Comparison of ENCODE assay signal across 23 cellular contexts in the genomic region with DNA sequence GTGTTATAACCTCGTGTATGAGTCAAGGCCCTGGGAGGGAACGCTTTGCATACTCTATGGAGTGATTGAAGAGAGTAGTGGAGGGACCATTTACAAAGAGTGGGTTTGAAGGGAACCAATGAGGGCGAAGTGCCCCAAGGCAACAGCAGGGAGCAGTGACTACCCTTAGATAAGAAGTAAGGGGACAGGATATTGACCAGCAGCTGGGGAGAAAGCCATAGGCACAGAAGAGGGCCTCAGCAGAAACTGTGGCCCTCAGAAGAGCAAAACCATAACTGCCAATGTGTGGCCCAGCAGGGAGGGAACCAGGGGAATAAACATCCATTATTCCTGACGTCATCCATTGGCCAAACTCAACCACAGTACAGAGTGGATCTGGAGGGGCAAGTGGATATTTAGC. TPM values are rescaled to one million over a fixed set of nuclear protein-coding genes. Genes with fewer than 3 reads are reported as not detected.
DNase-seq lines count a peak whose midpoint lies in the region; ATAC-seq and TF ChIP-seq lines count a peak whose summit lies in the region.
"Had no signal": no experiment of that assay in that cellular context is flagged by ENCODE, and none has a peak within 500 bp of the region (broad histone marks: within the 10 kb centered on the region; RNA-seq: fewer than 3 reads in every experiment).

No MANE protein-coding gene starts in this region.

- no peak overlapping the region for H2BK12ac ChIP-seq in H9 (ENCODE audit: insufficient read length, low read depth, low read length)

- WGBS in H9 (ENCODE audit: extremely low coverage, insufficient read length, low lambda C conversion rate): no CpG with 5 or more reads among the region's 4 CpGs
- 64 to 67% methylated on average over 3 to 4 of the region's 4 CpGs for WGBS in gastroesophageal sphincter (ENCODE audit: low coverage in 1 of 2), 2 donors
- WGBS in sigmoid colon, 2 donors: 84 to 88% methylated on average over 4 of the region's 4 CpGs
- WGBS in SK-N-SH (ENCODE audit: low lambda C conversion rate): 92% methylated on average over 4 of the region's 4 CpGs
- 83 to 93% (median 90%) methylated on average over 4 of the region's 4 CpGs for WGBS in adrenal gland, 4 donors

- H3K14ac ChIP-seq in H9 (ENCODE audit: insufficient read depth, low read length): no peak overlapping the region

- H3K79me2 ChIP-seq in H9 (ENCODE audit: insufficient read depth, low read length) (no peaks in the 10 kb centered on the region), SK-N-SH (ENCODE audit: insufficient read depth) (peaks cover 89% of the 10 kb centered on the region)

- TF ChIP-seq EP300 in gastroesophageal sphincter (IDR thresholded peaks at IDR 0.05): no peak
- no peak for TF ChIP-seq EP300 in sigmoid colon (IDR thresholded peaks at IDR 0.05)
- TF ChIP-seq EP300 in SK-N-SH (IDR thresholded peaks at IDR 0.05; ENCODE audit: borderline replicate concordance in 1 of 2, low read depth in 1 of 2, low read length in 1 of 2): no peak

- ATAC-seq in gastroesophageal sphincter (no peak), HG03571 (IDR thresholded peaks at IDR 0.05; ENCODE audit: unreplicated experiment) (no peak), HG02759 (IDR thresholded peaks at IDR 0.05; ENCODE audit: unreplicated experiment) (no peak)
- ATAC-seq: natural killer cell treated with Interleukin-12 subunit alpha and Interleukin-12 subunit beta and Interleukin-15 and Interleukin-18, amount 100 ng/mL, for 72 hours had no signal

- H3K27me3 ChIP-seq in H9 (ENCODE audit: insufficient read depth, low read length) (no peaks in the 10 kb centered on the region), WERI-Rb-1 (ENCODE audit: insufficient read depth, low read depth, severe bottlenecking) (no peaks in the 10 kb centered on the region), gastroesophageal sphincter (no peaks in the 10 kb centered on the region), sigmoid colon (no peaks in the 10 kb centered on the region), SK-N-SH (ENCODE audit: insufficient read depth) (no peaks in the 10 kb centered on the region), adrenal gland (no peaks in the 10 kb centered on the region)
- H3K27me3 ChIP-seq: testis had no signal

- H3K4me3 ChIP-seq in WERI-Rb-1 (ENCODE audit: low read depth, low read length): no peak overlapping the region
- H3K4me3 ChIP-seq in gastroesophageal sphincter: no peak overlapping the region
- H3K4me3 ChIP-seq in sigmoid colon: no peak overlapping the region
- no peak overlapping the region for H3K4me3 ChIP-seq in SK-N-SH (ENCODE audit: low read depth in 2 of 2, low read length in 1 of 2)
- H3K4me3 ChIP-seq in adrenal gland: no peak overlapping the region
- H3K4me3 ChIP-seq: PC-9, testis had no signal

- H3K27me3 Mint-ChIP-seq in H9 (ENCODE audit: low read depth): no peaks in the 10 kb centered on the region
- H3K27me3 Mint-ChIP-seq: activated CD4-positive, alpha-beta memory T cell treated with anti-CD3 and anti-CD28 coated beads for 36 hours; progenitor cell of endocrine pancreas had no signal

- peak overlapping the region in 1 of 3 experiments; percentile 13; a peak in 1 of 7 replicates for H3K27ac Mint-ChIP-seq in H9
- H3K27ac Mint-ChIP-seq: activated B cell treated with CpG ODN at 0.5 μM for 24 hours; activated CD4-positive, alpha-beta memory T cell treated with anti-CD3 and anti-CD28 coated beads for 36 hours; natural killer cell treated with Interleukin-12 subunit alpha and Interleukin-12 subunit beta and Interleukin-15 and Interleukin-18, amount 100 ng/mL, for 72 hours had no signal

- H3K27ac ChIP-seq in H9 (ENCODE audit: insufficient read length, low read depth, low read length): no peak overlapping the region
- H3K27ac ChIP-seq in WERI-Rb-1: no peak overlapping the region
- peak overlapping the region; percentile 86 to 99 (median 94) for H3K27ac ChIP-seq in gastroesophageal sphincter
- H3K27ac ChIP-seq in sigmoid colon: peak overlapping the region; percentile 97 to 99 (median 98)
- H3K27ac ChIP-seq in SK-N-SH (ENCODE audit: low read depth in 2 of 2, low read length in 1 of 2): peak overlapping the region in 1 of 2 experiments; percentile 79; a peak in 2 of 4 replicates
- no peak overlapping the region for H3K27ac ChIP-seq in adrenal gland
- H3K27ac ChIP-seq: PC-9, testis had no signal

- no peak overlapping the region for H3T11ph ChIP-seq in H9 (ENCODE audit: low read length)

- H3K23ac ChIP-seq in H9 (ENCODE audit: insufficient read length, low read depth, low read length): no peak overlapping the region

- H3K9ac ChIP-seq in H9 (ENCODE audit: extremely low read depth, insufficient read length, low read length): no peak overlapping the region
- H3K9ac ChIP-seq in SK-N-SH: no peak overlapping the region

- TF ChIP-seq RAD21 in SK-N-SH (IDR thresholded peaks at IDR 0.05; ENCODE audit: low read length): no peak

- H4K8ac ChIP-seq in H9 (replicated peaks; ENCODE audit: insufficient read length, low read depth, low read length): no peak overlapping the region

- H2BK5ac ChIP-seq in H9 (ENCODE audit: insufficient read length, low read length): no peak overlapping the region

- no peaks in the 10 kb centered on the region for H3K23me2 ChIP-seq in H9 (ENCODE audit: insufficient read length, low read depth, low read length, poor library complexity, severe bottlenecking)

- intact Hi-C loops in sigmoid colon (cut with DNase I) (no loop called here), adrenal gland (cut with DNase I) (no loop called here)

- H3K9me3 Mint-ChIP-seq in H9: peaks cover 5 to 6% of the 10 kb centered on the region in 2 experiments
- H3K9me3 Mint-ChIP-seq: activated B cell treated with CpG ODN at 0.5 μM for 24 hours; activated CD4-positive, alpha-beta memory T cell treated with anti-CD3 and anti-CD28 coated beads for 36 hours; natural killer cell treated with Interleukin-12 subunit alpha and Interleukin-12 subunit beta and Interleukin-15 and Interleukin-18, amount 100 ng/mL, for 72 hours had no signal

- H2AFZ ChIP-seq in H9 (ENCODE audit: low read length): no peak overlapping the region
- no peak overlapping the region for H2AFZ ChIP-seq in SK-N-SH (ENCODE audit: low read depth)
- H2AFZ ChIP-seq: PC-9 had no signal

- H3K4me1 Mint-ChIP-seq in H9: peaks cover 13% of the 10 kb centered on the region in 2 experiments
- H3K4me1 Mint-ChIP-seq: activated B cell treated with CpG ODN at 0.5 μM for 24 hours had no signal

- no peak overlapping the region for H3K18ac ChIP-seq in H9 (ENCODE audit: insufficient read length, low read depth, low read length)

- POLR2A ChIA-PET in SK-N-SH (lab: Yijun Ruan, JAX): no interaction called here

- TF ChIP-seq POLR2A in gastroesophageal sphincter (IDR thresholded peaks at IDR 0.05) (no peak), sigmoid colon (IDR thresholded peaks at IDR 0.05) (no peak), adrenal gland (IDR thresholded peaks at IDR 0.05) (no peak)

- no peak overlapping the region for H2BK120ac ChIP-seq in H9 (ENCODE audit: low read depth, low read length, poor library complexity, severe bottlenecking)

- no peak overlapping the region for H2BK15ac ChIP-seq in H9 (ENCODE audit: low read depth, low read length)

- CTCF ChIA-PET in SK-N-SH (lab: Yijun Ruan, JAX): interaction anchor here (1.0 to 1.3 kb wide), 3 partner anchors 9 to 513 kb away, joined by 3 to 4 read pairs (median 4); no protein-coding TSS in a partner anchor

- peak; percentile 31; the same call in 2 of the 3 replicates for TF ChIP-seq CTCF in H9 (conservative IDR thresholded peaks at IDR 0.05)
- peak; percentile 26; the same call in 1 of the 2 replicates for TF ChIP-seq CTCF in WERI-Rb-1 (IDR thresholded peaks at IDR 0.05; ENCODE audit: low read depth, low read length)
- TF ChIP-seq CTCF in gastroesophageal sphincter (IDR thresholded peaks at IDR 0.05): no peak
- no peak for TF ChIP-seq CTCF in sigmoid colon (IDR thresholded peaks at IDR 0.05)
- no peak for TF ChIP-seq CTCF in SK-N-SH (IDR thresholded peaks at IDR 0.05)
- TF ChIP-seq CTCF in adrenal gland (IDR thresholded peaks at IDR 0.05): no peak

- H3K9me3 ChIP-seq in H9 (ENCODE audit: control insufficient read depth, low read depth, low read length): no peaks in the 10 kb centered on the region
- H3K9me3 ChIP-seq in WERI-Rb-1 (ENCODE audit: severe bottlenecking): no peaks in the 10 kb centered on the region
- H3K9me3 ChIP-seq in gastroesophageal sphincter: no peaks in the 10 kb centered on the region
- no peaks in the 10 kb centered on the region for H3K9me3 ChIP-seq in sigmoid colon
- no peaks in the 10 kb centered on the region for H3K9me3 ChIP-seq in SK-N-SH
- no peaks in the 10 kb centered on the region for H3K9me3 ChIP-seq in adrenal gland (replicated peaks in 1 of 3)
- H3K9me3 ChIP-seq: testis had no signal

- H4K91ac ChIP-seq in H9 (ENCODE audit: insufficient read length, low read depth, low read length): no peak overlapping the region

- no peak overlapping the region for H3K56ac ChIP-seq in H9 (ENCODE audit: insufficient read length, low read depth, low read length)

- H3K4me1 ChIP-seq in H9 (ENCODE audit: insufficient read depth, low read length) (no peaks in the 10 kb centered on the region; the same call in 1 of the 2 replicates), gastroesophageal sphincter (peaks cover 37 to 98% (median 55%) of the 10 kb centered on the region in 3 donors), sigmoid colon (peaks cover 0 to 90% (median 78%) of the 10 kb centered on the region in 4 donors), SK-N-SH (ENCODE audit: control insufficient read depth in 1 of 2, insufficient read depth in 2 of 2, low read depth in 1 of 2, low read length in 1 of 2) (peaks cover 6 to 7% of the 10 kb centered on the region in 2 experiments), adrenal gland (replicated peaks in 1 of 2) (peaks cover 0 to 8% of the 10 kb centered on the region in 2 donors)

- H3F3A ChIP-seq in SK-N-SH (replicated peaks; ENCODE audit: insufficient read depth): peaks cover 18% of the 10 kb centered on the region

- H3K79me1 ChIP-seq in H9 (ENCODE audit: insufficient read depth, low read depth, low read length, poor library complexity, severe bottlenecking): no peaks in the 10 kb centered on the region

- H3K4ac ChIP-seq in H9 (ENCODE audit: low read depth, low read length): no peak overlapping the region

- H2BK20ac ChIP-seq in H9 (ENCODE audit: low read depth, low read length, poor library complexity, severe bottlenecking): no peak overlapping the region

- DNase-seq in H9: no peak
- DNase-seq in WERI-Rb-1: no peak
- no peak for DNase-seq in sigmoid colon
- no peak for DNase-seq in SK-N-SH
- no peak for DNase-seq in adrenal gland
- DNase-seq: activated B cell treated with CpG ODN at 0.5 μM for 24 hours; activated CD4-positive, alpha-beta memory T cell treated with anti-CD3 and anti-CD28 coated beads for 36 hours; activated T-cell treated with anti-CD3 and anti-CD28 coated beads for 4 hours; amygdala; effector CD8-positive, alpha-beta T cell; islet precursor cell; Kasumi-1; NCI-H1105; NCI-H2171; NCI-H748 treated with DMSO at 0.1 percent for 48 hours; PC-9; testis had no signal

- H3K36me3 ChIP-seq in WERI-Rb-1: no peaks in the 10 kb centered on the region
- H3K36me3 ChIP-seq in gastroesophageal sphincter: no peaks in the 10 kb centered on the region
- H3K36me3 ChIP-seq in sigmoid colon: no peaks in the 10 kb centered on the region
- H3K36me3 ChIP-seq in SK-N-SH (replicated peaks in 1 of 2; ENCODE audit: control insufficient read depth in 1 of 2, insufficient read depth in 2 of 2, low read length in 1 of 2): peaks cover 0 to 8% of the 10 kb centered on the region in 2 experiments
- no peaks in the 10 kb centered on the region for H3K36me3 ChIP-seq in adrenal gland (replicated peaks in 1 of 2)

- H4K20me1 ChIP-seq in H9 (ENCODE audit: control insufficient read depth, insufficient read depth, insufficient read length) (no peaks in the 10 kb centered on the region), SK-N-SH (ENCODE audit: insufficient read depth) (no peaks in the 10 kb centered on the region)

- peaks cover 2 to 7% (median 5%) of the 10 kb centered on the region in 3 experiments; a peak in 5 of 7 replicates for H3K36me3 Mint-ChIP-seq in H9 (ENCODE audit: insufficient read depth in 1 of 3, low read depth in 3 of 3)
- H3K36me3 Mint-ChIP-seq: activated CD4-positive, alpha-beta memory T cell treated with anti-CD3 and anti-CD28 coated beads for 36 hours; natural killer cell treated with Interleukin-12 subunit alpha and Interleukin-12 subunit beta and Interleukin-15 and Interleukin-18, amount 100 ng/mL, for 72 hours had no signal

- H2AK5ac ChIP-seq in H9 (ENCODE audit: insufficient read length, low read length): no peak overlapping the region

- H3K4me3 Mint-ChIP-seq in H9: no peak overlapping the region
- H3K4me3 Mint-ChIP-seq: activated B cell treated with CpG ODN at 0.5 μM for 24 hours; activated CD4-positive, alpha-beta memory T cell treated with anti-CD3 and anti-CD28 coated beads for 36 hours; natural killer cell treated with Interleukin-12 subunit alpha and Interleukin-12 subunit beta and Interleukin-15 and Interleukin-18, amount 100 ng/mL, for 72 hours had no signal

- no peaks in the 10 kb centered on the region for H3K9me2 ChIP-seq in SK-N-SH

- no peak overlapping the region for H4K5ac ChIP-seq in H9 (ENCODE audit: insufficient read length, low read depth, low read length)

- H3K4me2 ChIP-seq in H9 (ENCODE audit: insufficient read depth, insufficient read length, low read length) (no peak overlapping the region), SK-N-SH (no peak overlapping the region)
- H3K4me2 ChIP-seq: PC-9 had no signal

RNA-seq across cellular contexts. Expression of a gene that starts 24.7 kb away (rescaled TPM):
- total RNA-seq in H9 (2021) (18.1 and 21.8 TPM in 2 replicates), gastroesophageal sphincter (100 to 1,000 TPM; 167 to 245 (median 240) TPM), sigmoid colon (100 to 1,000 TPM; 110 to 195 (median 161) TPM), adrenal gland (10 to 100 TPM; 23.3 to 58.9 (median 40.9) TPM)
- polyA plus RNA-seq in sigmoid colon (10 to 100 TPM; 15.7 to 27.8 (median 16.8) TPM), SK-N-SH (2012; rRNA removed) (27.6 and 31.6 TPM in 2 replicates), adrenal gland (10 to 100 TPM; 13.0 to 33.4 (median 16.9) TPM)
- 32.5 and 35.2 TPM in 2 replicates for polyA plus RNA-seq in SK-N-SH (2012; cell fraction: cytosol; rRNA removed)
- 14.6 and 24.9 TPM in 2 replicates for polyA plus RNA-seq in SK-N-SH (2012; cell fraction: nucleus; rRNA removed)
- total RNA-seq: activated B cell treated with CpG ODN at 0.5 μM for 24 hours; natural killer cell treated with Interleukin-12 subunit alpha and Interleukin-12 subunit beta and Interleukin-15 and Interleukin-18, amount 100 ng/mL, for 72 hours; T-helper 2 cell treated with Interferon-gamma antibody and Interleukin-4, amounts not matched to agents 100 ng/mL and 5 ng/mL, for 36 hours had no signal

Comparison
In these comparisons a context has a peak if more than half of its experiments do, and no peak if none do; other contexts are left out.
1. H3K27ac ChIP-seq: peak in gastroesophageal sphincter (4 of 4) and sigmoid colon (4 of 4); none in H9 (single experiment), WERI-Rb-1 (single experiment) and adrenal gland (0 of 5).
2. CTCF ChIP-seq: peak in H9 (single experiment) and WERI-Rb-1 (single experiment); none in gastroesophageal sphincter (0 of 4), sigmoid colon (0 of 4), SK-N-SH (single experiment) and adrenal gland (0 of 6).